19 cellular contexts compared by ENCODE assay signal in the genomic region with DNA sequence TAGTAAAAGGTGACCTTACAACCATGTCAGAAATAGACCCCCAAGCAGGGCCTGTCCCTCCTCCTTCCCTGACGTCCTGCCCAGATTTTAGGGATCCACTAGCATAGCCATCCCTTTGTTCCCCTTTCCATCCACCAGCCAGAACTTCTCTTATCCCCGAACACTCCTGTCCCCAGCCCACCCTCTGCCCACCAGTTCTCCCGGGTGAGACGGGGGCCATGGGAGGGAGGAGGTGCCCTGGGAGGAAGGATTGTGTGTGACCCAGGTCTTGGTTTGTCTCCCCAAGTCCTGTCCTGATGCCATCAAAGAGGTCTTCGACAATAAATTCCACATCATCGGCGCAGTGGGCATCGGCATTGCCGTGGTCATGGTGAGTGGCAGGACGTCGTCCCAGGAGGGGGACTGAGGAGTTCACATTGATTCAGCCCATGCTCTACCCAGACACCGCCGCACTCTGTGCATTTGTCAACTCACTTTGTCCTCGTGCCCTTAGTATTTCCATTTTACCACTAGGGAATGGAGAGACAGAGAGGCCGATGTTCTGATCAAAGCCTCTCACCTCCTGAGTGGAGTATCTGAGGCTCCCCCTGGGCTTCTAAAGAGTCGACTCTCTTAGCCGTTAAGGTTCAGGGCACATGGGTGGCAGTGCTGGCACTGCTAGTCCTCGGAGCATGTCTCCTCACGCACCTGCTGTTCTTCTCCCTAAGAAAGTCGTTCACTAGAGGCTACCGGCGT. TPM values are rescaled to one million over a fixed set of nuclear protein-coding genes. Genes with fewer than 3 reads are reported as not detected.
DNase-seq lines count a peak whose midpoint lies in the region; ATAC-seq, FAIRE-seq and TF ChIP-seq lines count a peak whose summit lies in the region.
"Had no signal": no experiment of that assay in that cellular context is flagged by ENCODE, and none has a peak within 500 bp of the region (broad histone marks: within the 10 kb centered on the region; RNA-seq: fewer than 3 reads in every experiment).

No MANE protein-coding gene starts in this region.

- H3K36me3 Mint-ChIP-seq in activated T-cell treated with anti-CD3 and anti-CD28 coated beads, Interleukin-2, amount 50 U/mL, for 4 hours (ENCODE audit: insufficient read depth) = no peaks in the 10 kb centered on the region
- no peaks in the 10 kb centered on the region for H3K36me3 Mint-ChIP-seq in T-cell
- H3K36me3 Mint-ChIP-seq: CD8-positive, alpha-beta memory T cell had no signal

- TF ChIP-seq POLR2A in Peyer's patch (IDR thresholded peaks at IDR 0.05) = no peak

- CTCF ChIA-PET in T-cell (lab: Charles Lee) = no interaction called here

- H3K36me3 ChIP-seq in Peyer's patch = peaks cover 0 to 40% (median 0%) of the 10 kb centered on the region in 3 donors
- peaks cover 14 to 27% of the 10 kb centered on the region in 2 donors for H3K36me3 ChIP-seq in kidney (ENCODE audit: control insufficient read depth in 1 of 2, insufficient read depth in 2 of 2, low read length in 2 of 2)
- H3K36me3 ChIP-seq in rectal smooth muscle tissue (ENCODE audit: control insufficient read depth, insufficient read depth, low read length) = peaks cover 22% of the 10 kb centered on the region
- H3K36me3 ChIP-seq: WERI-Rb-1 had no signal

- POLR2A ChIA-PET in T-cell (lab: Charles Lee) = no interaction called here

- no peak for ATAC-seq in activated T-cell treated with anti-CD3 and anti-CD28 coated beads, Interleukin-2, amount 50 U/mL, for 4 hours
- no peak for ATAC-seq in GM21367 (IDR thresholded peaks at IDR 0.05; ENCODE audit: unreplicated experiment)
- ATAC-seq in T-cell (replicated peaks in 1 of 4) = no peak
- ATAC-seq: stimulated activated naive B cell treated with anti-CD40 and anti-IgM and Interleukin-4, amounts not matched to agents 10 μg/mL and 1 μg/mL and 100 μg/mL, for 72 hours had no signal

- H3K4me3 Mint-ChIP-seq in activated T-cell treated with anti-CD3 and anti-CD28 coated beads, Interleukin-2, amount 50 U/mL, for 4 hours = no peak overlapping the region
- no peak overlapping the region for H3K4me3 Mint-ChIP-seq in T-cell
- H3K4me3 Mint-ChIP-seq: CD8-positive, alpha-beta memory T cell; central memory CD8-positive, alpha-beta T cell; HFFc6; stimulated activated naive B cell treated with anti-CD40 and anti-IgM and Interleukin-4, amounts not matched to agents 10 μg/mL and 1 μg/mL and 100 μg/mL, for 72 hours had no signal

- no peaks in the 10 kb centered on the region for H3K9me3 Mint-ChIP-seq in activated T-cell treated with anti-CD3 and anti-CD28 coated beads, Interleukin-2, amount 50 U/mL, for 4 hours
- no peaks in the 10 kb centered on the region for H3K9me3 Mint-ChIP-seq in T-cell
- H3K9me3 Mint-ChIP-seq: CD8-positive, alpha-beta memory T cell; central memory CD8-positive, alpha-beta T cell; HFFc6; stimulated activated naive B cell treated with anti-CD40 and anti-IgM and Interleukin-4, amounts not matched to agents 10 μg/mL and 1 μg/mL and 100 μg/mL, for 72 hours had no signal

- intact Hi-C loops in kidney (cut with DNase I) = no loop called here

- TF ChIP-seq CTCF in 22Rv1 (IDR thresholded peaks at IDR 0.05) = no peak
- TF ChIP-seq CTCF in Peyer's patch (IDR thresholded peaks at IDR 0.05) = no peak
- no peak for TF ChIP-seq CTCF in kidney (IDR thresholded peaks at IDR 0.05; ENCODE audit: borderline replicate concordance, extremely low read depth, insufficient read depth)

- H3K4me1 ChIP-seq in Peyer's patch = peaks cover 0 to 50% (median 9%) of the 10 kb centered on the region in 4 donors
- peaks cover 17 to 19% of the 10 kb centered on the region in 2 donors for H3K4me1 ChIP-seq in kidney (ENCODE audit: control insufficient read depth in 1 of 2, insufficient read depth in 1 of 2, low read depth in 1 of 2, low read length in 2 of 2)
- peaks cover 43% of the 10 kb centered on the region for H3K4me1 ChIP-seq in rectal smooth muscle tissue (ENCODE audit: control insufficient read depth, insufficient read depth, low read length)

- no peaks in the 10 kb centered on the region for H3K27me3 ChIP-seq in Peyer's patch
- no peaks in the 10 kb centered on the region for H3K27me3 ChIP-seq in rectal smooth muscle tissue (ENCODE audit: control insufficient read depth, insufficient read depth, low read length)

- DNase-seq in Peyer's patch = no peak
- DNase-seq in kidney = peak; percentile 49
- no peak for DNase-seq in activated T-cell treated with anti-CD3 and anti-CD28 coated beads, Interleukin-2, amount 50 U/mL, for 4 hours
- DNase-seq in NCI-H2171 (lab: John Stamatoyannopoulos, UW) = no peak
- no peak for DNase-seq in T-cell
- DNase-seq: EL; HFFc6; NCI-H1436 treated with DMSO at 0.1 percent for 48 hours; NCI-H2227 treated with DMSO at 0.1 percent for 48 hours; stimulated activated CD4-positive, alpha-beta T cell treated with anti-CD3 and anti-CD28 coated beads, Interleukin-15, amount 100 ng/mL, for 24 hours; stimulated activated naive B cell treated with anti-CD40 and anti-IgM and Interleukin-4, amounts not matched to agents 10 μg/mL and 1 μg/mL and 100 μg/mL, for 72 hours; T-helper 1 cell; WERI-Rb-1 had no signal

- H3K9me3 ChIP-seq in Peyer's patch (no peaks in the 10 kb centered on the region), kidney (ENCODE audit: control insufficient read depth in 1 of 2, low read length in 2 of 2) (no peaks in the 10 kb centered on the region)

- no peak overlapping the region for H3K9ac ChIP-seq in kidney (ENCODE audit: low read length in 2 of 2)
- no peak overlapping the region for H3K9ac ChIP-seq in rectal smooth muscle tissue (ENCODE audit: low read length)

- no peak overlapping the region for H3K27ac Mint-ChIP-seq in T-cell
- H3K27ac Mint-ChIP-seq: HFFc6; stimulated activated naive B cell treated with anti-CD40 and anti-IgM and Interleukin-4, amounts not matched to agents 10 μg/mL and 1 μg/mL and 100 μg/mL, for 72 hours had no signal

- peaks cover 11% of the 10 kb centered on the region for H3K27me3 Mint-ChIP-seq in activated T-cell treated with anti-CD3 and anti-CD28 coated beads, Interleukin-2, amount 50 U/mL, for 4 hours (ENCODE audit: low read depth)
- peaks cover 0 to 8% of the 10 kb centered on the region in 2 donors for H3K27me3 Mint-ChIP-seq in T-cell

- H3K27ac ChIP-seq in 22Rv1 (peak overlapping the region; percentile 99), Peyer's patch (peak overlapping the region in 3 of 4 donors; percentile 53 to 94 (median 66)), kidney (ENCODE audit: low read depth in 2 of 2, low read length in 2 of 2) (no peak overlapping the region), rectal smooth muscle tissue (ENCODE audit: low read depth, low read length) (peak overlapping the region; percentile 57)
- H3K27ac ChIP-seq: WERI-Rb-1 had no signal

- no peak for FAIRE-seq in kidney (lab: Jason Lieb, UNC)
- FAIRE-seq: endometrium had no signal

- H3K4me3 ChIP-seq in Peyer's patch (no peak overlapping the region), kidney (ENCODE audit: low read length in 2 of 2) (no peak overlapping the region), rectal smooth muscle tissue (ENCODE audit: low read length) (no peak overlapping the region)

- H3K4me1 Mint-ChIP-seq in activated T-cell treated with anti-CD3 and anti-CD28 coated beads, Interleukin-2, amount 50 U/mL, for 4 hours (ENCODE audit: low read depth) = peaks cover 18% of the 10 kb centered on the region
- peaks cover 16 to 28% (median 21%) of the 10 kb centered on the region in 3 donors for H3K4me1 Mint-ChIP-seq in T-cell

RNA-seq across cellular contexts. Expression of a gene that starts 35.9 kb away (rescaled TPM):
- total RNA-seq in Peyer's patch (100 to 1,000 TPM in 3 of 4 donors, 10 to 100 TPM in 1; 31.4 to 176 (median 141) TPM), kidney (421 TPM), T-cell (1 to 10 TPM; 2.6 to 5.7 (median 3.3) TPM)
- polyA plus RNA-seq in kidney (ENCODE audit: insufficient read depth, low read depth, low replicate concordance) = 301 TPM
- total RNA-seq in activated T-cell treated with anti-CD3 and anti-CD28 coated beads, Interleukin-2, amount 50 U/mL, for 4 hours = 1 to 10 TPM; 1.6 to 3.2 (median 3.0) TPM

Comparison
In these comparisons a context has a peak if more than half of its experiments do, and no peak if none do; other contexts are left out.
1. H3K27ac ChIP-seq: peak in 22Rv1 (single experiment), Peyer's patch (3 of 4) and rectal smooth muscle tissue (single experiment); none in kidney (0 of 2).
2. RNA of a gene that starts 35.9 kb away (total RNA-seq): 421 TPM in kidney (single experiment) and 31.4 to 176 TPM in Peyer's patch; 2.6 to 5.7 TPM in T-cell and 1.6 to 3.2 TPM in activated T-cell treated with anti-CD3 and anti-CD28 coated beads, Interleukin-2, amount 50 U/mL, for 4 hours; every median in the first group is over 4 times any median in the second.